ENCODE assay signal across 12 cellular contexts in the genomic region with DNA sequence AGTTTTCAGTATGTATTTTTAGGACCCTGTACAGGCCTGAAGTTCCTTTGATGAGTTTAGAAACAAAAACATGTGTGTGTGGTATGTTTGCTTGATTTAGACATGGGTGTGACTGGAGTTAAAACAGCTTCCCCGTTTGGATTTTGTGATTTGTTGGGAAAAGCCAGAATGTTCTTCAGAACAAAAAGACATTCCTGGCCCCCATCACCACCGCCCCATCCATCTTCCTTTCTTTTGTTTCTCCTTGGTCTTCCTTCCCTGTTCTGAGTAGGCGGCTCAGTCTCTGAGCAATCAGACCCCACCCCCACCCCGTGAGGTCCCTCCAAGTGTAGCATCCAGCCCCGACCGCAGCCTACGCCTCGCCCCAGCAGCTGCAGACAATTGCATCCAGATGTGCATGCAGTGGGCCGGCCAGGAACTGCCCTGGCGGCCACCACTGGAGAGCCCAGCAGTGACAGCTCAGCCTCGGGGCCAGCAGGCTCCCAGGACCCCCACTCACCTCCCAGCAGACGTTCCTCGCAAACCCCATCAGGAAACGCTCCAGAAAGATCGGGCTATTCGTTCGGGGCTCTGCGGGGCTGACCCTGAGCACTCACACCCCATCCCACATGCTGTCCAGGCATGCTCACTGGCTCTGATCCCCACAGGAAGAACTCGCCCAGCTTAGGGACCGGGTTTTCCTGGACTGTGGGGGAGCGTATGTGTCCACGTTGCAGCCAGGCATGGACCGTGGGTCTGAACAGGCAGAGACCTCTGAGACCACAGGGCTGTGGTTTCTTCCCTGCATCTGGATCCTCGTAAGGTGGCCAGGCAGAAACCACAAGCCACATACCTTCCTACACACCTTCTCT.
DNase-seq lines count a peak whose midpoint lies in the region; ATAC-seq, FAIRE-seq and TF ChIP-seq lines count a peak whose summit lies in the region.
"Had no signal": no experiment of that assay in that cellular context is flagged by ENCODE, and none has a peak within 500 bp of the region (broad histone marks: within the 10 kb centered on the region; RNA-seq: fewer than 3 reads in every experiment).

No MANE protein-coding gene starts in this region.

- in situ Hi-C loops in transverse colon (cut with MboI; ENCODE audit: low pct_ligation_motif_present in 1 of 4, low pct_unique_long_range_greater_than_20kb in 1 of 4, low sequenced_read_pairs in 3 of 4) = loop anchor here in 1 of 4 donors (25.0 kb wide), 1 partner anchor 504 kb away; no protein-coding TSS in a partner anchor

- no peak for TF ChIP-seq EP300 in transverse colon (IDR thresholded peaks at IDR 0.05; ENCODE audit: low read depth)

- FAIRE-seq in H54 (lab: Jason Lieb, UNC) = no peak

- H3K36me3 ChIP-seq in HEK293 (ENCODE audit: control insufficient read depth in 2 of 2, insufficient read depth in 1 of 2, low read length in 2 of 2) (no peaks in the 10 kb centered on the region), lung (ENCODE audit: control insufficient read depth in 2 of 2, insufficient read depth in 2 of 2, low read length in 2 of 2) (no peaks in the 10 kb centered on the region), transverse colon (no peaks in the 10 kb centered on the region)

- WGBS in lung, 2 donors = 16 to 36% methylated on average over 24 of the region's 24 CpGs
- WGBS in transverse colon (ENCODE audit: low coverage in 1 of 2), 2 donors = 35 to 51% methylated on average over 10 to 24 of the region's 24 CpGs

- TF ChIP-seq POLR2A in transverse colon (IDR thresholded peaks at IDR 0.05) = no peak
- no peak for TF ChIP-seq POLR2A in H54 (IDR thresholded peaks at IDR 0.05; ENCODE audit: low read depth, low read length)

- ATAC-seq in lung (ENCODE audit: insufficient read depth, low FRiP score) = peak; percentile 54
- no peak for ATAC-seq in GM19397 (IDR thresholded peaks at IDR 0.05; ENCODE audit: unreplicated experiment)
- ATAC-seq: activated CD8-positive, alpha-beta T cell treated with anti-CD3 and anti-CD28 coated beads for 36 hours had no signal

- H3K9me3 ChIP-seq in HEK293 (ENCODE audit: control insufficient read depth, insufficient read depth, low read depth, low read length) (no peaks in the 10 kb centered on the region), lung (ENCODE audit: control insufficient read depth in 2 of 2, insufficient read depth in 1 of 2, low read length in 1 of 2) (no peaks in the 10 kb centered on the region), transverse colon (no peaks in the 10 kb centered on the region)

- CTCF ChIA-PET in HEK293 (lab: Yijun Ruan, JAX) = interaction anchor here (0.6 kb wide), 1 partner anchor 37 kb away, joined by 3 read pairs; no protein-coding TSS in a partner anchor

- intact Hi-C loops in transverse colon (cut with DNase I; ENCODE audit: low total_unique reads) = no loop called here

- H3K27ac ChIP-seq in HEK293 (ENCODE audit: extremely low read depth, low read depth, low read length) = no peak overlapping the region
- H3K27ac ChIP-seq in lung (ENCODE audit: low read depth in 1 of 2, low read length in 1 of 2) = peak overlapping the region in 1 of 2 donors; percentile 27
- peak overlapping the region; percentile 32 to 71 (median 52) for H3K27ac ChIP-seq in transverse colon
- H3K27ac ChIP-seq: RWPE1 had no signal

- H3K4me1 ChIP-seq in HEK293 (ENCODE audit: control insufficient read depth, insufficient read depth, low read length) = peaks cover 4% of the 10 kb centered on the region; the same call in 1 of the 2 replicates
- peaks cover 0 to 8% of the 10 kb centered on the region in 2 donors for H3K4me1 ChIP-seq in lung (ENCODE audit: control insufficient read depth in 2 of 2, insufficient read depth in 2 of 2, low read length in 2 of 2)
- peaks cover 0 to 8% (median 3%) of the 10 kb centered on the region in 4 donors for H3K4me1 ChIP-seq in transverse colon

- H3K27me3 ChIP-seq in lung (ENCODE audit: control insufficient read depth, insufficient read depth) (no peaks in the 10 kb centered on the region), transverse colon (peaks cover 4% of the 10 kb centered on the region)

- POLR2A ChIA-PET in HEK293 (lab: Yijun Ruan, JAX) = no interaction called here

- DNase-seq in dedifferentiated amniotic fluid mesenchymal stem cell (ENCODE audit: extremely low spot score) (peak; percentile 90), lung (ENCODE audit: low spot score) (peak; percentile 59), transverse colon (peak; percentile 27), NK-92 (lab: John Stamatoyannopoulos, UW; ENCODE audit: unreplicated experiment) (no peak), pons (ENCODE audit: low spot score) (no peak), H54 (ENCODE audit: insufficient read length, low spot score) (no peak)
- DNase-seq: activated CD8-positive, alpha-beta T cell treated with anti-CD3 and anti-CD28 coated beads for 36 hours; cerebellar nuclear complex; NCI-H1105 had no signal

- TF ChIP-seq CTCF in HEK293 (tag by site-specific recombination; IDR thresholded peaks at IDR 0.05) (no peak), lung (IDR thresholded peaks at IDR 0.05; ENCODE audit: control extremely low read depth, extremely low read depth) (no peak), transverse colon (IDR thresholded peaks at IDR 0.05) (no peak)

- no peak overlapping the region for H3K4me3 ChIP-seq in HEK293 (ENCODE audit: low read depth, low read length)
- H3K4me3 ChIP-seq in lung = no peak overlapping the region
- H3K4me3 ChIP-seq in transverse colon = no peak overlapping the region

TF ChIP-seq in HEK293, 187 proteins besides CTCF, POLR2A, EP300 and RAD21:
- TF ChIP-seq, protein P1, sequence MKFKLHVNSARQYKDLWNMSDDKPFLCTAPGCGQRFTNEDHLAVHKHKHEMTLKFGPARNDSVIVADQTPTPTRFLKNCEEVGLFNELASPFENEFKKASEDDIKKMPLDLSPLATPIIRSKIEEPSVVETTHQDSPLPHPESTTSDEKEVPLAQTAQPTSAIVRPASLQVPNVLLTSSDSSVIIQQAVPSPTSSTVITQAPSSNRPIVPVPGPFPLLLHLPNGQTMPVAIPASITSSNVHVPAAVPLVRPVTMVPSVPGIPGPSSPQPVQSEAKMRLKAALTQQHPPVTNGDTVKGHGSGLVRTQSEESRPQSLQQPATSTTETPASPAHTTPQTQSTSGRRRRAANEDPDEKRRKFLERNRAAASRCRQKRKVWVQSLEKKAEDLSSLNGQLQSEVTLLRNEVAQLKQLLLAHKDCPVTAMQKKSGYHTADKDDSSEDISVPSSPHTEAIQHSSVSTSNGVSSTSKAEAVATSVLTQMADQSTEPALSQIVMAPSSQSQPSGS (tag by site-specific recombination; IDR thresholded peaks at IDR 0.05; ENCODE audit: low read depth) = no peak
- TF ChIP-seq ZIC2 (tag by site-specific recombination; IDR thresholded peaks at IDR 0.05) = peak; percentile 28; the same call in 1 of the 2 replicates

Comparison
In these comparisons a context has a peak if more than half of its experiments do, and no peak if none do; other contexts are left out.
1. DNase-seq: peak in dedifferentiated amniotic fluid mesenchymal stem cell (single experiment), lung (single experiment) and transverse colon (single experiment); none in NK-92 (single experiment), pons (single experiment) and H54 (single experiment).